8 cellular contexts compared by ENCODE assay signal in genomic region chr10:22321156-22321711, GRCh38. TPM values are rescaled to one million over a fixed set of nuclear protein-coding genes. Genes with fewer than 3 reads are reported as not detected.
A peak's percentile ranks its signal among the peaks of the same experiment; 100 is the strongest.
DNase-seq lines count a peak whose midpoint lies in the region; ATAC-seq and TF ChIP-seq lines count a peak whose summit lies in the region.

No MANE protein-coding gene starts in this region.

- DNase-seq in GF-D8 (lab: John Stamatoyannopoulos, UW) (peak; percentile 32), SK-N-DZ (ENCODE audit: low spot score) (peak; percentile 64), adipocyte (ENCODE audit: low read depth) (peak; percentile 85), Right ventricle myocardium superior (peak; percentile 80), ovary (peak; percentile 37 to 80 (median 70)), GM19238 (ENCODE audit: insufficient read length, low spot score) (no peak), cerebellar nuclear complex (lab: John Stamatoyannopoulos, UW) (no peak)

- peak overlapping the region; percentile 87 for H3K4me3 ChIP-seq in adipocyte (ENCODE audit: low read length)
- H3K4me3 ChIP-seq in ovary = peak overlapping the region; percentile 73

- no peak for TF ChIP-seq POLR2A in ovary (IDR thresholded peaks at IDR 0.05)

- no peaks in the 10 kb centered on the region for H3K27me3 ChIP-seq in adipocyte (replicated peaks; ENCODE audit: control insufficient read depth, insufficient read depth, low read length)
- no peaks in the 10 kb centered on the region for H3K27me3 ChIP-seq in ovary

- H3K4me1 ChIP-seq in adipocyte (ENCODE audit: control insufficient read depth, insufficient read depth, low read length) (peaks cover 44% of the 10 kb centered on the region), ovary (ENCODE audit: insufficient read depth) (peaks cover 3% of the 10 kb centered on the region)

- peak overlapping the region; percentile 63 to 71 for H3K27ac ChIP-seq in ovary

- peak overlapping the region; percentile 93 for H3K9ac ChIP-seq in adipocyte (ENCODE audit: low read length)

- no peak for TF ChIP-seq CTCF in ovary (IDR thresholded peaks at IDR 0.05)

- H3K36me3 ChIP-seq in adipocyte (ENCODE audit: control insufficient read depth, insufficient read depth, low read length, severe bottlenecking) (no peaks in the 10 kb centered on the region), ovary (no peaks in the 10 kb centered on the region)

- no peaks in the 10 kb centered on the region for H3K9me3 ChIP-seq in adipocyte (ENCODE audit: control insufficient read depth, low read length)
- H3K9me3 ChIP-seq in ovary = no peaks in the 10 kb centered on the region

- intact Hi-C loops in Right ventricle myocardium superior (cut with DNase I) (no loop called here), ovary (cut with DNase I) (loop anchor here in 3 of 4 donors (2.0 to 10.0 kb wide), 4 partner anchors 68 to 816 kb away; partner anchors contain the start of gene DNAJC1 (in 1 of the 3))

- ATAC-seq in HG02798 (IDR thresholded peaks at IDR 0.05; ENCODE audit: poor library complexity, unreplicated experiment) (peak; percentile 16), Right ventricle myocardium superior (ENCODE audit: poor library complexity) (peak; percentile 55)

- 0 to 1% (median 0%) methylated on average over 53 to 68 of the region's 68 CpGs for WGBS in ovary, 3 donors

- no peak for TF ChIP-seq EP300 in ovary (IDR thresholded peaks at IDR 0.05)

RNA-seq across cellular contexts. Expression of gene BMI1, which starts 0.3 kb away (rescaled TPM):
- polyA plus RNA-seq in SK-N-DZ (2014; cell fraction: cytosol; rRNA removed) = 70.7 and 80.8 TPM in 2 replicates
- 185 and 210 TPM in 2 replicates for polyA plus RNA-seq in SK-N-DZ (2014; cell fraction: nucleus; rRNA removed)
- total RNA-seq in Right ventricle myocardium superior (36.5 TPM), ovary (10 to 100 TPM; 18.7 to 53.8 (median 39.6) TPM)
- polyA plus RNA-seq in ovary = 10 to 100 TPM; 25.3 to 63.3 TPM

RNA-seq across cellular contexts. Expression of gene COMMD3, which starts 5.0 kb away (rescaled TPM):
- 178 and 194 TPM in 2 replicates for polyA plus RNA-seq in SK-N-DZ (2014; cell fraction: cytosol; rRNA removed)
- 156 and 210 TPM in 2 replicates for polyA plus RNA-seq in SK-N-DZ (2014; cell fraction: nucleus; rRNA removed)
- 87.0 TPM for total RNA-seq in Right ventricle myocardium superior
- 10 to 100 TPM; 18.8 to 42.3 (median 31.4) TPM for total RNA-seq in ovary
- polyA plus RNA-seq in ovary = 10 to 100 TPM; 39.7 to 54.5 TPM

RNA-seq across cellular contexts. Expression of gene SPAG6, which starts 24.1 kb away (rescaled TPM):
- polyA plus RNA-seq in SK-N-DZ (2014; cell fraction: cytosol; rRNA removed) = 0.56 and 0.81 TPM in 2 replicates
- 0.79 and 1.1 TPM in 2 replicates for polyA plus RNA-seq in SK-N-DZ (2014; cell fraction: nucleus; rRNA removed)
- total RNA-seq in Right ventricle myocardium superior (not detected), ovary (10 to 100 TPM in 1 of 7 donors, 1 to 10 TPM in 1, under 1 TPM in 3, not detected in 2; 0.50 to 22.1 (median 0.95) TPM)
- under 1 TPM; 0.04 to 0.23 TPM for polyA plus RNA-seq in ovary

Comparison
In these comparisons a context has a peak if more than half of its experiments do, and no peak if none do; other contexts are left out.
1. DNase-seq: peak in GF-D8 (single experiment), SK-N-DZ (single experiment), adipocyte (single experiment), Right ventricle myocardium superior (single experiment) and ovary (5 of 5); none in GM19238 (single experiment) and cerebellar nuclear complex (0 of 2).